Comparison of ENCODE assay signal across 8 cellular contexts in the genomic region with DNA sequence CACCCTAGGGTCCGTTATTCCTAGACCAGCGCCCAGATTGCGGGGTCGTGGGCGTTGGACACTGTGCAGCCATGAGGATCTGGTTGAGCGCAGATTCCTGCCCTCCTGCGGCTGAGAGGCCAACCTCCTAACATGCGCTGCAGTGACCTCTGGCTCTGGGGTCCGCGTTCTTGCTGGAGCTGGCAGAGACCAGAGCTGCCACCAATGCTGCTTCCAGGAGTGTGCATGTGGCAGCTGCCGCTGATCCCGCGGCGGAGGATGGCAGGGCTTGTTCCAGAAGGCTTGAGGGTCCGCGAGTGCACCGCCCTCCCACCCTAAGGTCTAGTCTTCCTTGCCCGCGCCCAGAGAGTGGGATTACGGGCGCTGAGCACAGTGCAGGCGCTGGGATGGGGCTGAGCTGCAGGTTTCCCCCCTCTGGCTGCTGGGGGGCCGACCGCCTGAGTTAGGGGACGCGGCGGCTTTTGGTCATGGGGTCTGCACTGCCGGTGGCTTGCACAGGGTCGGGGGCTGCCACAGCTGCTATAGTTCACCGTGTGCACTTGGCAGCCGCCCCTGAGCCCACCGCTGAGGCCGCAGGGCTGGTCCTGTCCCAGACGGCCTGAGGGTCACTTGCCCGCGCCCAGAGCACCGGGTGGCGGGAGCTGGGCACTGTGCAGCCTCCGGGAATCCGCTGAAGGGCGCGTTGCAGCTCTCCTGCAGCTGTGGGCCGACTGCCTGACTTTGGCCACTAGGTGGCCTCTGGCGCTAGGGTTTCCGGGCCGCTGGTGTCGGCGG.
DNase-seq lines count a peak whose midpoint lies in the region; ATAC-seq, FAIRE-seq and TF ChIP-seq lines count a peak whose summit lies in the region.

No MANE protein-coding gene starts in this region.

- no peaks in the 10 kb centered on the region for H3K79me2 ChIP-seq in keratinocyte (ENCODE audit: control insufficient read depth, insufficient read depth, low read length)

- FAIRE-seq in keratinocyte (lab: Jason Lieb, UNC): no peak

- H3K9me3 ChIP-seq in keratinocyte (ENCODE audit: control insufficient read depth, low read depth, low read length): no peaks in the 10 kb centered on the region

- peak overlapping the region; percentile 68 for H2AFZ ChIP-seq in keratinocyte (ENCODE audit: control insufficient read depth, low read length)

- DNase-seq in NCI-H524 (lab: John Stamatoyannopoulos, UW): peak; percentile 42 to 77
- no peak for DNase-seq in NCI-H524 treated with DMSO at 0.1 percent for 48 hours (lab: John Stamatoyannopoulos, UW)
- peak; percentile 69 to 80 (median 70) for DNase-seq in NCI-H1417 (lab: John Stamatoyannopoulos, UW)
- DNase-seq in central memory CD4-positive, alpha-beta T cell: peak; percentile 48
- no peak for DNase-seq in keratinocyte (ENCODE audit: low read depth, low spot score)
- DNase-seq in stimulated activated CD4-positive, alpha-beta T cell treated with anti-CD3 and anti-CD28 coated beads, Interleukin-15, amount 100 ng/mL, for 48 hours (ENCODE audit: low read depth in 2 of 2): peak; percentile 38 to 51

- H3K4me3 ChIP-seq in WI38 (ENCODE audit: low read depth, low read length): peak overlapping the region; percentile 47
- peak overlapping the region in 2 of 3 experiments; percentile 25 to 26 for H3K4me3 ChIP-seq in keratinocyte (ENCODE audit: control insufficient read depth in 2 of 3, extremely low read depth in 1 of 3, insufficient read depth in 2 of 3, low read depth in 1 of 3, low read length in 3 of 3)

- no peak overlapping the region for H3K9ac ChIP-seq in keratinocyte (ENCODE audit: control insufficient read depth, extremely low read depth, insufficient read depth, low read length)

- peaks cover 25% of the 10 kb centered on the region for H3K4me1 ChIP-seq in keratinocyte (ENCODE audit: control insufficient read depth, extremely low read depth, insufficient read depth, low read length)

- no peaks in the 10 kb centered on the region for H4K20me1 ChIP-seq in keratinocyte (ENCODE audit: control insufficient read depth, extremely low read depth, insufficient read depth, low read length)

- no peaks in the 10 kb centered on the region for H3K36me3 ChIP-seq in keratinocyte (ENCODE audit: control insufficient read depth in 2 of 2, extremely low read depth in 1 of 2, insufficient read depth in 2 of 2, low read length in 2 of 2)

- ATAC-seq in HG02763 (IDR thresholded peaks at IDR 0.05; ENCODE audit: unreplicated experiment): peak; percentile 95

- peaks cover 4% of the 10 kb centered on the region for H3K27me3 ChIP-seq in keratinocyte (ENCODE audit: control insufficient read depth, extremely low read depth, insufficient read depth, low read length)

- dilution Hi-C loops in keratinocyte (cut with MboI; ENCODE audit: extremely low pct_ligation_motif_present, low sequenced_read_pairs): no loop called here

- H3K4me2 ChIP-seq in keratinocyte (ENCODE audit: control insufficient read depth, extremely low read depth, insufficient read depth, low read depth, low read length): peak overlapping the region; percentile 62

- TF ChIP-seq CTCF in WI38 (IDR thresholded peaks at IDR 0.05; ENCODE audit: low read depth, low read length) (peak; percentile 74), keratinocyte (optimal IDR thresholded peaks at IDR 0.05 in 1 of 3, IDR thresholded peaks at IDR 0.05 in 1 of 3, conservative IDR thresholded peaks at IDR 0.05 in 1 of 3; ENCODE audit: extremely low read depth in 1 of 3, insufficient read depth in 2 of 3, low read length in 3 of 3) (peak; percentile 56 to 91 (median 58))

- H3K27ac ChIP-seq in keratinocyte (ENCODE audit: control insufficient read depth, insufficient read depth, low read length): no peak overlapping the region

- H3K9me1 ChIP-seq in keratinocyte (ENCODE audit: control insufficient read depth, extremely low read depth, insufficient read depth, low read length): no peaks in the 10 kb centered on the region

Comparison
In these comparisons a context has a peak if more than half of its experiments do, and no peak if none do; other contexts are left out.
1. DNase-seq: peak in NCI-H524 (2 of 2), NCI-H1417 (3 of 3), central memory CD4-positive, alpha-beta T cell (single experiment) and stimulated activated CD4-positive, alpha-beta T cell treated with anti-CD3 and anti-CD28 coated beads, Interleukin-15, amount 100 ng/mL, for 48 hours (2 of 2); none in NCI-H524 treated with DMSO at 0.1 percent for 48 hours (single experiment) and keratinocyte (single experiment).